In genomic region chr16:50696126-50696525, GRCh38 we compare ENCODE assay signal across 12 cellular contexts. TPM values are rescaled to one million over a fixed set of nuclear protein-coding genes. Genes with fewer than 3 reads are reported as not detected.
A peak's percentile ranks its signal among the peaks of the same experiment; 100 is the strongest.
DNase-seq lines count a peak whose midpoint lies in the region; ATAC-seq and TF ChIP-seq lines count a peak whose summit lies in the region.
"Had no signal": no experiment of that assay in that cellular context is flagged by ENCODE, and none has a peak within 500 bp of the region (broad histone marks: within the 10 kb centered on the region; RNA-seq: fewer than 3 reads in every experiment).

No MANE protein-coding gene starts in this region.

- CTCF ChIA-PET in CD4-positive, alpha-beta memory T cell (lab: Charles Lee; ENCODE audit: partially characterized antibody) = interaction anchor here (0.9 to 5.2 kb wide), 10 partner anchors 10 to 671 kb away, joined by 3 to 28 read pairs (median 4); partner anchors contain the start of genes CNEP1R1 and SNX20
- CTCF ChIA-PET in RWPE1 (lab: Yijun Ruan, JAX) = interaction anchor here (1.1 kb wide), 1 partner anchor 30 kb away, joined by 4 read pairs; no protein-coding TSS in a partner anchor

- peak overlapping the region; percentile 48 to 89 for H3K4me3 ChIP-seq in CD4-positive, alpha-beta memory T cell (ENCODE audit: low read length in 2 of 2)
- H3K4me3 ChIP-seq in lower lobe of right lung = no peak overlapping the region
- H3K4me3 ChIP-seq in prostate gland = no peak overlapping the region
- H3K4me3 ChIP-seq: SJCRH30, thyroid gland had no signal

- peak overlapping the region; percentile 88 for H3K27ac ChIP-seq in CD4-positive, alpha-beta memory T cell (ENCODE audit: low read depth, low read length)
- H3K27ac ChIP-seq in RWPE1 (peak overlapping the region; percentile 80), lower lobe of right lung (peak overlapping the region; percentile 83), prostate gland (no peak overlapping the region)
- H3K27ac ChIP-seq: SJCRH30 had no signal

- no peak for TF ChIP-seq POLR2A in prostate gland (IDR thresholded peaks at IDR 0.05)

- H3K9me3 ChIP-seq in CD4-positive, alpha-beta memory T cell (ENCODE audit: control insufficient read depth in 1 of 2, low read length in 2 of 2) = no peaks in the 10 kb centered on the region
- H3K9me3 ChIP-seq in lower lobe of right lung (no peaks in the 10 kb centered on the region), prostate gland (no peaks in the 10 kb centered on the region)
- H3K9me3 ChIP-seq: SJCRH30, thyroid gland had no signal

- intact Hi-C loops in CD4-positive, alpha-beta memory T cell (cut with micrococcal nuclease) = loop anchor here (1.0 kb wide), 1 partner anchor 11 kb away; no protein-coding TSS in a partner anchor
- intact Hi-C loops in lower lobe of right lung (cut with DNase I) = no loop called here
- intact Hi-C loops in prostate gland (cut with DNase I) = loop anchor here (5.0 kb wide), 1 partner anchor 46 kb away; the partner anchor contains the start of gene CYLD

- TF ChIP-seq CTCF in RWPE1 (conservative IDR thresholded peaks at IDR 0.05; ENCODE audit: low read depth) (no peak), lower lobe of right lung (IDR thresholded peaks at IDR 0.05) (no peak), prostate gland (IDR thresholded peaks at IDR 0.05) (no peak)

- peaks cover 79% of the 10 kb centered on the region for H3K4me1 ChIP-seq in CD4-positive, alpha-beta memory T cell (ENCODE audit: insufficient read depth, low read length)
- H3K4me1 ChIP-seq in lower lobe of right lung (peaks cover 57% of the 10 kb centered on the region), prostate gland (replicated peaks) (no peaks in the 10 kb centered on the region)
- H3K4me1 ChIP-seq: SJCRH30 had no signal

- peak overlapping the region; percentile 0 to 96 (median 82) for H3K4me3 Mint-ChIP-seq in CD4-positive, alpha-beta memory T cell

- H3K4me1 Mint-ChIP-seq in CD4-positive, alpha-beta memory T cell = peaks cover 60 to 88% (median 76%) of the 10 kb centered on the region in 4 donors

- POLR2A ChIA-PET in CD4-positive, alpha-beta memory T cell (lab: Charles Lee; ENCODE audit: partially characterized antibody) = interaction anchor here (0.8 to 8.8 kb wide), 8 partner anchors 14 to 85 kb away, joined by 3 to 226 read pairs (median 12); partner anchors contain the start of genes CYLD and SNX20
- POLR2A ChIA-PET in RWPE1 (lab: Yijun Ruan, JAX; ENCODE audit: low non-redundant PET) = no interaction called here

- no peaks in the 10 kb centered on the region for H3K27me3 ChIP-seq in CD4-positive, alpha-beta memory T cell (ENCODE audit: insufficient read depth, low read length)
- H3K27me3 ChIP-seq in lower lobe of right lung (ENCODE audit: low read depth) = no peaks in the 10 kb centered on the region
- no peaks in the 10 kb centered on the region for H3K27me3 ChIP-seq in prostate gland (replicated peaks; ENCODE audit: insufficient read depth)
- H3K27me3 ChIP-seq: SJCRH30, thyroid gland had no signal

- peak overlapping the region; percentile 85 to 99 (median 95) for H3K27ac Mint-ChIP-seq in CD4-positive, alpha-beta memory T cell

- H3K36me3 ChIP-seq in CD4-positive, alpha-beta memory T cell (ENCODE audit: insufficient read depth, low read length) = no peaks in the 10 kb centered on the region
- H3K36me3 ChIP-seq in lower lobe of right lung (no peaks in the 10 kb centered on the region), prostate gland (no peaks in the 10 kb centered on the region)
- H3K36me3 ChIP-seq: SJCRH30, thyroid gland had no signal

- peak; percentile 36 for ATAC-seq in GM19043 (IDR thresholded peaks at IDR 0.05; ENCODE audit: low read depth, unreplicated experiment)
- ATAC-seq in lower lobe of right lung = no peak

- no peaks in the 10 kb centered on the region for H3K27me3 Mint-ChIP-seq in CD4-positive, alpha-beta memory T cell

- peaks cover 0 to 3% (median 0%) of the 10 kb centered on the region in 8 donors for H3K9me3 Mint-ChIP-seq in CD4-positive, alpha-beta memory T cell

- 55% methylated on average over 5 of the region's 5 CpGs for WGBS in prostate gland

- H3K36me3 Mint-ChIP-seq in CD4-positive, alpha-beta memory T cell = peaks cover 4 to 19% of the 10 kb centered on the region in 2 donors

- DNase-seq in CD4-positive, alpha-beta memory T cell = peak in 1 of 5 donors; percentile 42
- DNase-seq in RWPE1 (ENCODE audit: low spot score) (no peak), lower lobe of right lung (no peak), DMS 273 (lab: John Stamatoyannopoulos, UW; ENCODE audit: unreplicated experiment) (no peak), NCI-H187 treated with DMSO at 0.1 percent for 48 hours (lab: John Stamatoyannopoulos, UW) (no peak), LoVo (ENCODE audit: low spot score) (no peak), prostate gland (ENCODE audit: low spot score) (no peak)
- DNase-seq: DMS 273 treated with DMSO at 0.1 percent for 48 hours, NCI-H1694 had no signal

RNA-seq across cellular contexts. Expression of gene NOD2, which starts 2.7 kb away (rescaled TPM):
- 10 to 100 TPM in 1 of 2 experiments, 1 to 10 TPM in 1; 9.8 to 10.9 TPM for total RNA-seq in CD4-positive, alpha-beta memory T cell
- 1 to 10 TPM; 2.2 to 3.7 TPM for polyA plus RNA-seq in CD4-positive, alpha-beta memory T cell
- total RNA-seq in lower lobe of right lung (13.2 TPM), prostate gland (1 to 10 TPM; 2.8 to 5.6 TPM)
- total RNA-seq: SJCRH30 had no signal

RNA-seq across cellular contexts. Expression of gene SNX20, which starts 15.0 kb away (rescaled TPM):
- total RNA-seq in CD4-positive, alpha-beta memory T cell = 10 to 100 TPM; 88.9 to 90.1 TPM
- polyA plus RNA-seq in CD4-positive, alpha-beta memory T cell = 100 to 1,000 TPM in 1 of 2 donors, 10 to 100 TPM in 1; 62.5 to 106 TPM
- total RNA-seq in lower lobe of right lung = 15.4 TPM
- total RNA-seq in prostate gland = 1 to 10 TPM in 1 of 2 donors, under 1 TPM in 1; 0.82 to 2.5 TPM
- total RNA-seq: SJCRH30 had no signal

RNA-seq across cellular contexts. Expression of gene CYLD, which starts 45.8 kb away (rescaled TPM):
- total RNA-seq in CD4-positive, alpha-beta memory T cell = 100 to 1,000 TPM; 294 to 299 TPM
- 100 to 1,000 TPM; 206 to 255 TPM for polyA plus RNA-seq in CD4-positive, alpha-beta memory T cell
- total RNA-seq in lower lobe of right lung (45.8 TPM), prostate gland (10 to 100 TPM; 28.1 to 30.2 TPM)

Comparison
In these comparisons a context has a peak if more than half of its experiments do, and no peak if none do; other contexts are left out.
1. H3K27ac ChIP-seq: peak in CD4-positive, alpha-beta memory T cell (single experiment), RWPE1 (single experiment) and lower lobe of right lung (single experiment); none in prostate gland (0 of 2).
2. H3K4me3 ChIP-seq: peak in CD4-positive, alpha-beta memory T cell (2 of 2); none in lower lobe of right lung (single experiment) and prostate gland (0 of 2).